In genomic region chr5:109959652-109960051, GRCh38 we compare ENCODE assay signal across 22 cellular contexts.
DNase-seq lines count a peak whose midpoint lies in the region; ATAC-seq and TF ChIP-seq lines count a peak whose summit lies in the region.
"Had no signal": no experiment of that assay in that cellular context is flagged by ENCODE, and none has a peak within 500 bp of the region (broad histone marks: within the 10 kb centered on the region; RNA-seq: fewer than 3 reads in every experiment).

No MANE protein-coding gene starts in this region.

- peak; percentile 33 for TF ChIP-seq CTCF in GM12864 (IDR thresholded peaks at IDR 0.05; ENCODE audit: low read depth, low read length, missing control alignments)
- peak; percentile 47 for TF ChIP-seq CTCF in cardiac fibroblast (IDR thresholded peaks at IDR 0.05; ENCODE audit: low read depth, low read length)
- peak; percentile 34 for TF ChIP-seq CTCF in neural crest cell (conservative IDR thresholded peaks at IDR 0.05)

- H3K4me3 ChIP-seq in GM12864 (ENCODE audit: low read depth, low read length) (no peak overlapping the region), cardiac fibroblast (replicated peaks in 1 of 2; ENCODE audit: low read depth in 2 of 2, low read length in 2 of 2) (no peak overlapping the region)
- H3K4me3 ChIP-seq: MG63 had no signal

- H3K27me3 Mint-ChIP-seq in neural crest cell (ENCODE audit: low read depth) = no peaks in the 10 kb centered on the region
- H3K27me3 Mint-ChIP-seq: B cell had no signal

- H3K4me1 Mint-ChIP-seq in neural crest cell = no peaks in the 10 kb centered on the region
- H3K4me1 Mint-ChIP-seq: B cell, immature natural killer cell, naive B cell had no signal

- DNase-seq in GM12864 (ENCODE audit: low read depth) = no peak
- no peak for DNase-seq in cardiac fibroblast (ENCODE audit: low read depth in 2 of 2)
- no peak for DNase-seq in neural crest cell (ENCODE audit: low read depth, low spot score)
- no peak for DNase-seq in cerebellum (ENCODE audit: low spot score)
- no peak for DNase-seq in activated CD4-positive, CD25-positive, alpha-beta regulatory T cell (lab: John Stamatoyannopoulos, UW)
- DNase-seq in anterior cingulate cortex (lab: John Stamatoyannopoulos, UW) = no peak
- DNase-seq: activated CD4-positive, alpha-beta T cell treated with anti-CD3 and anti-CD28 coated beads for 1 hour; activated effector memory CD4-positive, alpha-beta T cell treated with anti-CD3 and anti-CD28 coated beads, Interleukin-2, amount 50 U/mL, for 16 hours; amniotic stem cell; immature natural killer cell; MG63; naive B cell; NCI-H1930; NCI-H510A treated with DMSO at 0.1 percent for 48 hours; PC-3; SK-N-SH; small intestine; stimulated activated CD4-positive, alpha-beta T cell treated with anti-CD3 and anti-CD28 coated beads, Interleukin-4, amount 100 ng/mL, for 4 hours; stimulated activated CD8-positive, alpha-beta memory T cell treated with anti-CD3 and anti-CD28 coated beads, Interleukin-4, amount 100 ng/mL, for 48 hours; T-helper 9 cell had no signal

- H3K27ac Mint-ChIP-seq in neural crest cell (ENCODE audit: unreplicated experiment) = no peak overlapping the region
- H3K27ac Mint-ChIP-seq: B cell, immature natural killer cell, naive B cell had no signal

- no peaks in the 10 kb centered on the region for H3K9me3 Mint-ChIP-seq in neural crest cell
- H3K9me3 Mint-ChIP-seq: immature natural killer cell had no signal

- no peak overlapping the region for H3K4me3 Mint-ChIP-seq in neural crest cell
- H3K4me3 Mint-ChIP-seq: B cell, immature natural killer cell, naive B cell had no signal

- no peaks in the 10 kb centered on the region for H3K36me3 Mint-ChIP-seq in neural crest cell (ENCODE audit: low read depth)
- H3K36me3 Mint-ChIP-seq: naive B cell had no signal

- ATAC-seq in HG02885 (IDR thresholded peaks at IDR 0.05; ENCODE audit: poor library complexity, unreplicated experiment) = peak; percentile 49
- ATAC-seq: PC-3 had no signal
